ENCODE assay signal across 23 cellular contexts in genomic region chr18:76616373-76616772, GRCh38.
"Had no signal": no experiment of that assay in that cellular context is flagged by ENCODE, and none has a peak within 500 bp of the region (broad histone marks: within the 10 kb centered on the region; RNA-seq: fewer than 3 reads in every experiment).

No MANE protein-coding gene starts in this region.

- H3K36me3 Mint-ChIP-seq: mesothelial cell of epicardium, naive B cell had no signal

- FAIRE-seq: colon, endothelial cell of umbilical vein, islet of Langerhans, keratinocyte had no signal

- DNase-seq: dermis blood vessel endothelial cell; dorsolateral prefrontal cortex; effector CD4-positive, alpha-beta T cell; effector memory CD4-positive, alpha-beta T cell; foreskin keratinocyte; gastrocnemius medialis; glutamatergic neuron; head of caudate nucleus; heart right ventricle; hippocampal formation; left cardiac atrium; left ventricle myocardium inferior; lower lobe of right lung; mesenchymal stem cell; mucosa of descending colon; naive B cell had no signal

- H3K27ac ChIP-seq: coronary artery, esophagus muscularis mucosa, foreskin keratinocyte, gastrocnemius medialis, heart right ventricle, left ventricle myocardium inferior, lower lobe of right lung had no signal

- H3K4me3 ChIP-seq: coronary artery, dorsolateral prefrontal cortex, esophagus muscularis mucosa, gastrocnemius medialis, heart right ventricle, left ventricle myocardium inferior, lower lobe of right lung, mucosa of descending colon had no signal

- H3K27me3 ChIP-seq: esophagus muscularis mucosa, foreskin keratinocyte had no signal

- H3K9me3 ChIP-seq: esophagus muscularis mucosa, gastrocnemius medialis, heart right ventricle, left ventricle myocardium inferior, lower lobe of right lung, mucosa of descending colon had no signal

- ATAC-seq: foreskin keratinocyte, gastrocnemius medialis, heart right ventricle, left cardiac atrium, lower lobe of right lung, mucosa of descending colon had no signal

- H3K9me3 Mint-ChIP-seq: mesothelial cell of epicardium had no signal

- H3K4me3 Mint-ChIP-seq: mesothelial cell of epicardium, naive B cell had no signal

- H3K27ac Mint-ChIP-seq: mesothelial cell of epicardium, naive B cell had no signal

- H3K36me3 ChIP-seq: esophagus muscularis mucosa, gastrocnemius medialis, heart right ventricle, left ventricle myocardium inferior, lower lobe of right lung had no signal
